In genomic region chr12:80293759-80294158, GRCh38 we compare ENCODE assay signal across 10 cellular contexts.
DNase-seq lines count a peak whose midpoint lies in the region; ATAC-seq and TF ChIP-seq lines count a peak whose summit lies in the region.
"Had no signal": no experiment of that assay in that cellular context is flagged by ENCODE, and none has a peak within 500 bp of the region (broad histone marks: within the 10 kb centered on the region; RNA-seq: fewer than 3 reads in every experiment).

No MANE protein-coding gene starts in this region.

- intact Hi-C loops in left colon (cut with DNase I, micrococcal nuclease) = no loop called here
- intact Hi-C loops in mucosa of descending colon (cut with DNase I, micrococcal nuclease) = no loop called here

- H3K4me2 ChIP-seq in neural cell (ENCODE audit: low read length) = no peak overlapping the region

- no peaks in the 10 kb centered on the region for H3K36me3 ChIP-seq in neural cell (ENCODE audit: insufficient read depth, low read length)
- H3K36me3 ChIP-seq in mucosa of descending colon (ENCODE audit: low read depth) = no peaks in the 10 kb centered on the region
- H3K36me3 ChIP-seq: cardiac muscle cell had no signal

- no peaks in the 10 kb centered on the region for H4K20me1 ChIP-seq in neural cell (ENCODE audit: insufficient read depth)

- no peaks in the 10 kb centered on the region for H3F3A ChIP-seq in neural cell (ENCODE audit: insufficient read depth, low read length, poor library complexity, severe bottlenecking)

- no peaks in the 10 kb centered on the region for H3K27me3 ChIP-seq in neural cell (ENCODE audit: insufficient read depth, low read depth, low read length)
- H3K27me3 ChIP-seq: cardiac muscle cell had no signal

- H3K9ac ChIP-seq in neural cell (ENCODE audit: low read length) = no peak overlapping the region

- peak; percentile 72 for TF ChIP-seq EP300 in neural cell (conservative IDR thresholded peaks at IDR 0.05; ENCODE audit: poor library complexity, severe bottlenecking)

- no peak for TF ChIP-seq RAD21 in neural cell (conservative IDR thresholded peaks at IDR 0.05)

- no peaks in the 10 kb centered on the region for H3K9me2 ChIP-seq in neural cell (ENCODE audit: insufficient read depth, low read length)

- DNase-seq in SIG-M5 (lab: John Stamatoyannopoulos, UW) (no peak), left colon (no peak), mucosa of descending colon (no peak)

- H3K9me3 ChIP-seq in neural cell (ENCODE audit: low read length) (no peaks in the 10 kb centered on the region), mucosa of descending colon (no peaks in the 10 kb centered on the region)

- H3K27ac ChIP-seq in neural cell (ENCODE audit: low read length) = no peak overlapping the region
- H3K27ac ChIP-seq: cardiac muscle cell, epithelial cell of prostate, HL-60 had no signal

- H3K4me3 ChIP-seq in neural cell (ENCODE audit: low read length) (no peak overlapping the region), mucosa of descending colon (no peak overlapping the region)
- H3K4me3 ChIP-seq: cardiac muscle cell had no signal

- H3K79me2 ChIP-seq in neural cell (replicated peaks; ENCODE audit: insufficient read depth, low read length) = no peaks in the 10 kb centered on the region

- H3K4me1 ChIP-seq in mucosa of descending colon (ENCODE audit: low read depth) = no peaks in the 10 kb centered on the region

- ATAC-seq in GM19372 (IDR thresholded peaks at IDR 0.05; ENCODE audit: low read depth, unreplicated experiment) (peak; percentile 50), HG02678 (IDR thresholded peaks at IDR 0.05; ENCODE audit: unreplicated experiment) (peak; percentile 65), HG03460 (IDR thresholded peaks at IDR 0.05; ENCODE audit: unreplicated experiment) (peak; percentile 67), left colon (no peak), mucosa of descending colon (no peak)

- H2AFZ ChIP-seq in neural cell (ENCODE audit: low read depth, low read length) = no peak overlapping the region

- no peak for TF ChIP-seq CTCF in neural cell (IDR thresholded peaks at IDR 0.05; ENCODE audit: poor library complexity, severe bottlenecking)
- no peak for TF ChIP-seq CTCF in mucosa of descending colon (IDR thresholded peaks at IDR 0.05)

TF ChIP-seq in neural cell, 6 proteins besides CTCF, POLR2A, EP300 and RAD21:
- TF ChIP-seq POLR2AphosphoS5 (IDR thresholded peaks at IDR 0.05) = no peak
- no peak for TF ChIP-seq MXI1 (conservative IDR thresholded peaks at IDR 0.05; ENCODE audit: poor library complexity, severe bottlenecking)
- TF ChIP-seq, protein P1, sequence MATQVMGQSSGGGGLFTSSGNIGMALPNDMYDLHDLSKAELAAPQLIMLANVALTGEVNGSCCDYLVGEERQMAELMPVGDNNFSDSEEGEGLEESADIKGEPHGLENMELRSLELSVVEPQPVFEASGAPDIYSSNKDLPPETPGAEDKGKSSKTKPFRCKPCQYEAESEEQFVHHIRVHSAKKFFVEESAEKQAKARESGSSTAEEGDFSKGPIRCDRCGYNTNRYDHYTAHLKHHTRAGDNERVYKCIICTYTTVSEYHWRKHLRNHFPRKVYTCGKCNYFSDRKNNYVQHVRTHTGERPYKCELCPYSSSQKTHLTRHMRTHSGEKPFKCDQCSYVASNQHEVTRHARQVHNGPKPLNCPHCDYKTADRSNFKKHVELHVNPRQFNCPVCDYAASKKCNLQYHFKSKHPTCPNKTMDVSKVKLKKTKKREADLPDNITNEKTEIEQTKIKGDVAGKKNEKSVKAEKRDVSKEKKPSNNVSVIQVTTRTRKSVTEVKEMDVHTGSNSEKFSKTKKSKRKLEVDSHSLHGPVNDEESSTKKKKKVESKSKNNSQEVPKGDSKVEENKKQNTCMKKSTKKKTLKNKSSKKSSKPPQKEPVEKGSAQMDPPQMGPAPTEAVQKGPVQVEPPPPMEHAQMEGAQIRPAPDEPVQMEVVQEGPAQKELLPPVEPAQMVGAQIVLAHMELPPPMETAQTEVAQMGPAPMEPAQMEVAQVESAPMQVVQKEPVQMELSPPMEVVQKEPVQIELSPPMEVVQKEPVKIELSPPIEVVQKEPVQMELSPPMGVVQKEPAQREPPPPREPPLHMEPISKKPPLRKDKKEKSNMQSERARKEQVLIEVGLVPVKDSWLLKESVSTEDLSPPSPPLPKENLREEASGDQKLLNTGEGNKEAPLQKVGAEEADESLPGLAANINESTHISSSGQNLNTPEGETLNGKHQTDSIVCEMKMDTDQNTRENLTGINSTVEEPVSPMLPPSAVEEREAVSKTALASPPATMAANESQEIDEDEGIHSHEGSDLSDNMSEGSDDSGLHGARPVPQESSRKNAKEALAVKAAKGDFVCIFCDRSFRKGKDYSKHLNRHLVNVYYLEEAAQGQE (IDR thresholded peaks at IDR 0.05; ENCODE audit: borderline replicate concordance) = no peak
- TF ChIP-seq SMC3 (conservative IDR thresholded peaks at IDR 0.05; ENCODE audit: poor library complexity) = no peak
- TF ChIP-seq EZH2 (IDR thresholded peaks at IDR 0.05; ENCODE audit: borderline replicate concordance, insufficient read depth, low read length, poor library complexity, severe bottlenecking) = no peak
- TF ChIP-seq TAF1 (IDR thresholded peaks at IDR 0.05; ENCODE audit: low read depth) = no peak

Comparison
In these comparisons a context has a peak if more than half of its experiments do, and no peak if none do; other contexts are left out.
1. ATAC-seq: peak in GM19372 (single experiment), HG02678 (single experiment) and HG03460 (single experiment); none in left colon (single experiment) and mucosa of descending colon (single experiment).